Comparison of ENCODE assay signal across 9 cellular contexts in the genomic region with DNA sequence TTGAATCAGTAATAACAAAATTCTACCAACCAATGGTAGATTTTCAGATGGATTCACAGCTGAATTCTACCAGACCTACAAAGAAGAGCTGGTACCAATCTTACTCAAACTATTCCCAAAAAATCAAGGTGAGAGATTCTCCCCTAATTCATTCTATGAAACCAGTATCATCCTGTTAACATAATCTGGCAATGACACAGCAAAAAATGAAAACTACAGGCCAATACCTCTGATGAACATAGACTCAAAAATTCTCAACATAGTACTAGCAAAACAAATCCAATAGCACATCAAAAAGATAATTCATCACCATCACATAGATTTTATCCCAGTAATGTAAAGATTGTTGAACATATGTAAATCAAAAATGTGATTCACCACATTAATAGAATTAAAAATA.
"Had no signal": no experiment of that assay in that cellular context is flagged by ENCODE, and none has a peak within 500 bp of the region (broad histone marks: within the 10 kb centered on the region; RNA-seq: fewer than 3 reads in every experiment).

No MANE protein-coding gene starts in this region.

- H3K9me3 ChIP-seq: HAP-1 had no signal

- H3K4me1 ChIP-seq: HAP-1 had no signal

- H3K4me3 ChIP-seq: HAP-1 had no signal

- DNase-seq: GOT3, H7, HFFc6, Karpas-422, KBM-7 had no signal

- H3K27ac ChIP-seq: HL-60, KMS-11 had no signal

- H3K36me3 ChIP-seq: HAP-1 had no signal

- H3K9ac ChIP-seq: KMS-11 had no signal

- H3K4me2 ChIP-seq: KMS-11 had no signal

- ATAC-seq: HCT116 had no signal

- H3K4me3 Mint-ChIP-seq: HFFc6 had no signal

- H3K27ac Mint-ChIP-seq: HFFc6 had no signal
